Comparison of ENCODE assay signal across 8 cellular contexts in genomic region chr22:23070418-23071162, GRCh38. TPM values are rescaled to one million over a fixed set of nuclear protein-coding genes. Genes with fewer than 3 reads are reported as not detected.
A peak's percentile ranks its signal among the peaks of the same experiment; 100 is the strongest.
DNase-seq lines count a peak whose midpoint lies in the region; ATAC-seq and TF ChIP-seq lines count a peak whose summit lies in the region.

GNAZ (plus strand) TSS chr22:23070519; CDS start chr22:23095696, 25,177 bp downstream.

- no CpG with 5 or more reads among the region's 83 CpGs for WGBS in trophoblast cell (ENCODE audit: extremely low coverage, insufficient coverage, insufficient read length)

- H4K20me1 ChIP-seq in MM.1S (ENCODE audit: insufficient read depth, low read length), result no peaks in the 10 kb centered on the region

- no peak within 1 kb of the TSS for H3K27ac Mint-ChIP-seq in activated naive CD4-positive, alpha-beta T cell treated with anti-CD3 and anti-CD28 coated beads for 36 hours

- peak within 1 kb of the TSS; percentile 90 for H2AFZ ChIP-seq in MM.1S (ENCODE audit: low read length)
- peak within 1 kb of the TSS; percentile 61 for H2AFZ ChIP-seq in trophoblast cell (ENCODE audit: insufficient read depth, low read length, poor library complexity)

- H3K4me2 ChIP-seq in MM.1S (ENCODE audit: low read depth, low read length), result peak within 1 kb of the TSS; percentile 91
- peak within 1 kb of the TSS; percentile 91 for H3K4me2 ChIP-seq in trophoblast cell (ENCODE audit: low read length)

- no peaks in the 10 kb centered on the region for H3K9me2 ChIP-seq in MM.1S (replicated peaks; ENCODE audit: insufficient read depth, low read length)

- DNase-seq in AG10803 (ENCODE audit: low read depth), result no peak
- DNase-seq in MM.1S, result no peak
- DNase-seq in activated naive CD4-positive, alpha-beta T cell treated with anti-CD3 and anti-CD28 coated beads for 36 hours, result peak; percentile 16
- DNase-seq in cardiac septum (ENCODE audit: low spot score), result peak; percentile 66
- peak; percentile 38 to 40 for DNase-seq in trophoblast cell
- DNase-seq in NCI-H2029 (lab: John Stamatoyannopoulos, UW), result no peak
- DNase-seq in NCI-H2081 (lab: John Stamatoyannopoulos, UW), result no peak

- H3K9me3 ChIP-seq in MM.1S (replicated peaks; ENCODE audit: insufficient read depth, low read length), result no peaks in the 10 kb centered on the region
- peaks cover 2% of the 10 kb centered on the region for H3K9me3 ChIP-seq in trophoblast cell (ENCODE audit: insufficient read depth, low read depth, low read length)

- no peak within 1 kb of the TSS for H3K18ac ChIP-seq in trophoblast cell (ENCODE audit: low read length)

- H3K36me3 Mint-ChIP-seq in activated naive CD4-positive, alpha-beta T cell treated with anti-CD3 and anti-CD28 coated beads for 36 hours (ENCODE audit: low read depth), result no peaks in the 10 kb centered on the region

- no peak within 1 kb of the TSS for H4K91ac ChIP-seq in trophoblast cell (ENCODE audit: low read depth, low read length)

- ATAC-seq in GM18909 (IDR thresholded peaks at IDR 0.05; ENCODE audit: poor library complexity, unreplicated experiment), result peak; percentile 33

- H3F3A ChIP-seq in MM.1S (ENCODE audit: insufficient read depth, low read length), result no peaks in the 10 kb centered on the region

- H3K79me1 ChIP-seq in trophoblast cell (ENCODE audit: low read length), result no peaks in the 10 kb centered on the region

- no peak within 1 kb of the TSS for H2BK5ac ChIP-seq in trophoblast cell (ENCODE audit: low read depth, low read length, poor library complexity)

- peak within 1 kb of the TSS; percentile 74 for H3K4me3 Mint-ChIP-seq in activated naive CD4-positive, alpha-beta T cell treated with anti-CD3 and anti-CD28 coated beads for 36 hours

- H3K4me1 Mint-ChIP-seq in activated naive CD4-positive, alpha-beta T cell treated with anti-CD3 and anti-CD28 coated beads for 36 hours (ENCODE audit: low read depth), result peaks cover 3% of the 10 kb centered on the region

- H2BK120ac ChIP-seq in trophoblast cell (ENCODE audit: insufficient read depth, low read length, poor library complexity), result no peak within 1 kb of the TSS

- H3K14ac ChIP-seq in trophoblast cell (ENCODE audit: low read length), result no peak within 1 kb of the TSS

- H3K23ac ChIP-seq in trophoblast cell (ENCODE audit: low read length), result no peak within 1 kb of the TSS

- no peaks in the 10 kb centered on the region for H3K9me3 Mint-ChIP-seq in activated naive CD4-positive, alpha-beta T cell treated with anti-CD3 and anti-CD28 coated beads for 36 hours

- H3K27ac ChIP-seq in MM.1S (ENCODE audit: low read length) (no peak within 1 kb of the TSS), trophoblast cell (ENCODE audit: low read depth, low read length) (no peak within 1 kb of the TSS)

- H3K36me3 ChIP-seq in MM.1S (replicated peaks; ENCODE audit: insufficient read depth, low read length), result no peaks in the 10 kb centered on the region
- no peaks in the 10 kb centered on the region for H3K36me3 ChIP-seq in trophoblast cell (ENCODE audit: control insufficient read depth in 1 of 2, insufficient read depth in 2 of 2, low read length in 2 of 2)

- H3K9ac ChIP-seq in MM.1S (ENCODE audit: low read length) (peak within 1 kb of the TSS; percentile 61; the same call in 1 of the 2 replicates), trophoblast cell (ENCODE audit: low read length) (no peak within 1 kb of the TSS)

- H2AK5ac ChIP-seq in trophoblast cell (ENCODE audit: low read length), result no peak within 1 kb of the TSS

- H3K27me3 Mint-ChIP-seq in activated naive CD4-positive, alpha-beta T cell treated with anti-CD3 and anti-CD28 coated beads for 36 hours (ENCODE audit: low read depth), result peaks cover 3% of the 10 kb centered on the region

- no peak within 1 kb of the TSS for H4K12ac ChIP-seq in trophoblast cell (ENCODE audit: low read depth, low read length)

- H2BK12ac ChIP-seq in trophoblast cell (ENCODE audit: low read length), result no peak within 1 kb of the TSS

- H3K4me1 ChIP-seq in MM.1S (ENCODE audit: low read length), result no peaks in the 10 kb centered on the region
- peaks cover 9 to 17% of the 10 kb centered on the region in 2 experiments for H3K4me1 ChIP-seq in trophoblast cell (ENCODE audit: control insufficient read depth in 1 of 2, insufficient read depth in 2 of 2, low read length in 2 of 2)

- H3K4me3 ChIP-seq in AG10803 (ENCODE audit: low read length) (peak within 1 kb of the TSS; percentile 64), MM.1S (ENCODE audit: low read length) (peak within 1 kb of the TSS; percentile 77), trophoblast cell (ENCODE audit: low read depth, low read length) (peak within 1 kb of the TSS; percentile 65)

- H3K79me2 ChIP-seq in MM.1S (ENCODE audit: low read length) (peaks cover 8% of the 10 kb centered on the region; the same call in 1 of the 2 replicates), trophoblast cell (ENCODE audit: control insufficient read depth, insufficient read depth, low read length, poor library complexity) (no peaks in the 10 kb centered on the region)

- CTCF ChIA-PET in activated naive CD4-positive, alpha-beta T cell treated with anti-CD3 and anti-CD28 coated beads for 36 hours (lab: Charles Lee), result interaction anchor here (0.7 to 1.5 kb wide), 2 partner anchors 25 to 110 kb away, joined by 3 to 4 read pairs; no protein-coding TSS in a partner anchor

- intact Hi-C loops in activated naive CD4-positive, alpha-beta T cell treated with anti-CD3 and anti-CD28 coated beads for 36 hours (cut with micrococcal nuclease), result no loop called here
- intact Hi-C loops in cardiac septum (cut with DNase I), result no loop called here

- H3K27me3 ChIP-seq in MM.1S (replicated peaks; ENCODE audit: insufficient read depth, low read length) (no peaks in the 10 kb centered on the region), trophoblast cell (ENCODE audit: insufficient read depth, low read length) (peaks cover 19% of the 10 kb centered on the region)

- no peak within 1 kb of the TSS for H3K4ac ChIP-seq in trophoblast cell (ENCODE audit: low read depth, low read length)

- TF ChIP-seq CTCF in AG10803 (conservative IDR thresholded peaks at IDR 0.05; ENCODE audit: low read length) (no peak), MM.1S (IDR thresholded peaks at IDR 0.05; ENCODE audit: low read length) (no peak)

- H4K8ac ChIP-seq in trophoblast cell (ENCODE audit: low read depth, low read length), result no peak within 1 kb of the TSS

RNA-seq across cellular contexts. Expression of gene GNAZ, which starts in this region (rescaled TPM):
- 1 to 10 TPM; 1.1 to 1.8 TPM for total RNA-seq in activated naive CD4-positive, alpha-beta T cell treated with anti-CD3 and anti-CD28 coated beads for 36 hours
- 2.2 TPM for total RNA-seq in cardiac septum
- polyA plus RNA-seq in trophoblast cell (2013), result 0.89 and 1.0 TPM in 2 replicates

Comparison
In these comparisons a context has a peak if more than half of its experiments do, and no peak if none do; other contexts are left out.
1. DNase-seq: peak in activated naive CD4-positive, alpha-beta T cell treated with anti-CD3 and anti-CD28 coated beads for 36 hours (single experiment), cardiac septum (single experiment) and trophoblast cell (2 of 2); none in AG10803 (single experiment), MM.1S (single experiment), NCI-H2029 (single experiment) and NCI-H2081 (0 of 2).
2. Peak in every context shown above with its lines, with median percentiles within 50 percentile points of each other: H3K4me3 ChIP-seq.